Comparison of ENCODE assay signal across 1 cellular context in the genomic region with DNA sequence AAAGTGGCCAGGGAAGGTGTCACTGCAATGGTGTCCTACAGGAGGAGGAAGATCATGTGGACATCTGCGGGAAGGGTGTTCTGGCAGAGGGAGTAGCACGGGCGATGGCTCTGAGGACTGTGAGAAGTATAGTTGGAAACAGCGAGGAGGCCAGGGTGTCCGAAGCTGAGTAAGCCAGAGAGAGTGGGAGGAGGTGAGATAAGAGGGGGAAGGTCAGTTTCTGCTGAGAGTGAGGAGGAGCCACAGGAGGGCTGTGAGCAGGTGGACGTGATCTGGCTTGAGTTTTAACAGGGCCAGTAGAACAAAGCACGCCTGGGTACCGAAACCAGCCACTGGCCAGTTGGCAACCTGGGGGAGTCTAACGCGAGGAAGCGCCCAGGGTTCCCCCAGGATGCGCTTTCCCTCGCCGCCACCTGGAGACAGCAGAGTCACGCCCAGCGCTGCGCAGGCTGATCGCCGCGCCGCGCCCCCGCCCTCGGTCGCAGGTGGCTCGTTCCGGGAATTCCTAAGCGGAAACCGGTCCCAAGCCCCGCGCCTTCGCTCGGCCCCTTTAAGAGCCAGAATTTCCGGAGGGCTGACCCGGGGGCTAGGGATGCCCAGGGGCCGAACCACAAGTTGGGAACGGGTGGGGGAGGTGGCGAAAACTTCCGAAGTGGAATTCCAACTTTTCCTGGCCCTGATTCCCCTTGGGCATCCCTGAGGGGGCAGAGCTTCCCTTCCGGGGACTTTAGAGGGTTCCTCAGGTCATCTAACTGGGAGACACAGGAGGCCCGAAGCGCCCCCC.
TF ChIP-seq lines count a peak whose summit lies in the region.

No MANE protein-coding gene starts in this region.

TF ChIP-seq in K562, 482 proteins besides CTCF, POLR2A, EP300 and RAD21 (continued from another document):
- TF ChIP-seq, protein P1, sequence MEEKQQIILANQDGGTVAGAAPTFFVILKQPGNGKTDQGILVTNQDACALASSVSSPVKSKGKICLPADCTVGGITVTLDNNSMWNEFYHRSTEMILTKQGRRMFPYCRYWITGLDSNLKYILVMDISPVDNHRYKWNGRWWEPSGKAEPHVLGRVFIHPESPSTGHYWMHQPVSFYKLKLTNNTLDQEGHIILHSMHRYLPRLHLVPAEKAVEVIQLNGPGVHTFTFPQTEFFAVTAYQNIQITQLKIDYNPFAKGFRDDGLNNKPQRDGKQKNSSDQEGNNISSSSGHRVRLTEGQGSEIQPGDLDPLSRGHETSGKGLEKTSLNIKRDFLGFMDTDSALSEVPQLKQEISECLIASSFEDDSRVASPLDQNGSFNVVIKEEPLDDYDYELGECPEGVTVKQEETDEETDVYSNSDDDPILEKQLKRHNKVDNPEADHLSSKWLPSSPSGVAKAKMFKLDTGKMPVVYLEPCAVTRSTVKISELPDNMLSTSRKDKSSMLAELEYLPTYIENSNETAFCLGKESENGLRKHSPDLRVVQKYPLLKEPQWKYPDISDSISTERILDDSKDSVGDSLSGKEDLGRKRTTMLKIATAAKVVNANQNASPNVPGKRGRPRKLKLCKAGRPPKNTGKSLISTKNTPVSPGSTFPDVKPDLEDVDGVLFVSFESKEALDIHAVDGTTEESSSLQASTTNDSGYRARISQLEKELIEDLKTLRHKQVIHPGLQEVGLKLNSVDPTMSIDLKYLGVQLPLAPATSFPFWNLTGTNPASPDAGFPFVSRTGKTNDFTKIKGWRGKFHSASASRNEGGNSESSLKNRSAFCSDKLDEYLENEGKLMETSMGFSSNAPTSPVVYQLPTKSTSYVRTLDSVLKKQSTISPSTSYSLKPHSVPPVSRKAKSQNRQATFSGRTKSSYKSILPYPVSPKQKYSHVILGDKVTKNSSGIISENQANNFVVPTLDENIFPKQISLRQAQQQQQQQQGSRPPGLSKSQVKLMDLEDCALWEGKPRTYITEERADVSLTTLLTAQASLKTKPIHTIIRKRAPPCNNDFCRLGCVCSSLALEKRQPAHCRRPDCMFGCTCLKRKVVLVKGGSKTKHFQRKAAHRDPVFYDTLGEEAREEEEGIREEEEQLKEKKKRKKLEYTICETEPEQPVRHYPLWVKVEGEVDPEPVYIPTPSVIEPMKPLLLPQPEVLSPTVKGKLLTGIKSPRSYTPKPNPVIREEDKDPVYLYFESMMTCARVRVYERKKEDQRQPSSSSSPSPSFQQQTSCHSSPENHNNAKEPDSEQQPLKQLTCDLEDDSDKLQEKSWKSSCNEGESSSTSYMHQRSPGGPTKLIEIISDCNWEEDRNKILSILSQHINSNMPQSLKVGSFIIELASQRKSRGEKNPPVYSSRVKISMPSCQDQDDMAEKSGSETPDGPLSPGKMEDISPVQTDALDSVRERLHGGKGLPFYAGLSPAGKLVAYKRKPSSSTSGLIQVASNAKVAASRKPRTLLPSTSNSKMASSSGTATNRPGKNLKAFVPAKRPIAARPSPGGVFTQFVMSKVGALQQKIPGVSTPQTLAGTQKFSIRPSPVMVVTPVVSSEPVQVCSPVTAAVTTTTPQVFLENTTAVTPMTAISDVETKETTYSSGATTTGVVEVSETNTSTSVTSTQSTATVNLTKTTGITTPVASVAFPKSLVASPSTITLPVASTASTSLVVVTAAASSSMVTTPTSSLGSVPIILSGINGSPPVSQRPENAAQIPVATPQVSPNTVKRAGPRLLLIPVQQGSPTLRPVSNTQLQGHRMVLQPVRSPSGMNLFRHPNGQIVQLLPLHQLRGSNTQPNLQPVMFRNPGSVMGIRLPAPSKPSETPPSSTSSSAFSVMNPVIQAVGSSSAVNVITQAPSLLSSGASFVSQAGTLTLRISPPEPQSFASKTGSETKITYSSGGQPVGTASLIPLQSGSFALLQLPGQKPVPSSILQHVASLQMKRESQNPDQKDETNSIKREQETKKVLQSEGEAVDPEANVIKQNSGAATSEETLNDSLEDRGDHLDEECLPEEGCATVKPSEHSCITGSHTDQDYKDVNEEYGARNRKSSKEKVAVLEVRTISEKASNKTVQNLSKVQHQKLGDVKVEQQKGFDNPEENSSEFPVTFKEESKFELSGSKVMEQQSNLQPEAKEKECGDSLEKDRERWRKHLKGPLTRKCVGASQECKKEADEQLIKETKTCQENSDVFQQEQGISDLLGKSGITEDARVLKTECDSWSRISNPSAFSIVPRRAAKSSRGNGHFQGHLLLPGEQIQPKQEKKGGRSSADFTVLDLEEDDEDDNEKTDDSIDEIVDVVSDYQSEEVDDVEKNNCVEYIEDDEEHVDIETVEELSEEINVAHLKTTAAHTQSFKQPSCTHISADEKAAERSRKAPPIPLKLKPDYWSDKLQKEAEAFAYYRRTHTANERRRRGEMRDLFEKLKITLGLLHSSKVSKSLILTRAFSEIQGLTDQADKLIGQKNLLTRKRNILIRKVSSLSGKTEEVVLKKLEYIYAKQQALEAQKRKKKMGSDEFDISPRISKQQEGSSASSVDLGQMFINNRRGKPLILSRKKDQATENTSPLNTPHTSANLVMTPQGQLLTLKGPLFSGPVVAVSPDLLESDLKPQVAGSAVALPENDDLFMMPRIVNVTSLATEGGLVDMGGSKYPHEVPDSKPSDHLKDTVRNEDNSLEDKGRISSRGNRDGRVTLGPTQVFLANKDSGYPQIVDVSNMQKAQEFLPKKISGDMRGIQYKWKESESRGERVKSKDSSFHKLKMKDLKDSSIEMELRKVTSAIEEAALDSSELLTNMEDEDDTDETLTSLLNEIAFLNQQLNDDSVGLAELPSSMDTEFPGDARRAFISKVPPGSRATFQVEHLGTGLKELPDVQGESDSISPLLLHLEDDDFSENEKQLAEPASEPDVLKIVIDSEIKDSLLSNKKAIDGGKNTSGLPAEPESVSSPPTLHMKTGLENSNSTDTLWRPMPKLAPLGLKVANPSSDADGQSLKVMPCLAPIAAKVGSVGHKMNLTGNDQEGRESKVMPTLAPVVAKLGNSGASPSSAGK (IDR thresholded peaks at IDR 0.05), result peak; percentile 47
- TF ChIP-seq TARDBP (IDR thresholded peaks at IDR 0.05) (peak; percentile 26; the same call in 1 of the 2 replicates), BCL6 (CRISPR knock-in tag; IDR thresholded peaks at IDR 0.05) (no peak), MYC (IDR thresholded peaks at IDR 0.05; ENCODE audit: low read depth, low read length) (peak; percentile 84), MYC (CRISPR knock-in tag; IDR thresholded peaks at IDR 0.05; ENCODE audit: borderline replicate concordance, low read depth) (0 out of 2 replicates have a peak, but pooled peaks have one; percentile 34), SRSF1 (IDR thresholded peaks at IDR 0.05; ENCODE audit: low read depth, low read length) (no peak), HOXB6 (CRISPR knock-in tag; IDR thresholded peaks at IDR 0.05; ENCODE audit: borderline replicate concordance) (no peak), CBX8 (IDR thresholded peaks at IDR 0.05; ENCODE audit: borderline replicate concordance, extremely low read depth, low read depth, low read length, poor library complexity, severe bottlenecking) (no peak), XRCC5 (IDR thresholded peaks at IDR 0.05; ENCODE audit: low read depth, low read length) (0 out of 2 replicates have a peak, but pooled peaks have one; percentile 6), TBP (optimal IDR thresholded peaks at IDR 0.05; ENCODE audit: low read depth, low read length) (peak; percentile 26), CEBPG (CRISPR knock-in tag; IDR thresholded peaks at IDR 0.05) (no peak), CEBPG (tag; conservative IDR thresholded peaks at IDR 0.05 in 1 of 2, IDR thresholded peaks at IDR 0.05 in 1 of 2) (0 out of 4 replicates have a peak, but pooled peaks of 1 of the 2 experiments have one; percentile 30), CBX2 (IDR thresholded peaks at IDR 0.05; ENCODE audit: insufficient read depth, low read length, poor library complexity, severe bottlenecking) (no peak), ZNF3 (CRISPR knock-in tag; IDR thresholded peaks at IDR 0.05) (no peak), CREB1 (IDR thresholded peaks at IDR 0.05) (0 out of 2 replicates have a peak, but pooled peaks have one; percentile 17), CREB1 (CRISPR knock-in tag; IDR thresholded peaks at IDR 0.05) (no peak), NBN (IDR thresholded peaks at IDR 0.05; ENCODE audit: low read depth) (peak; percentile 90), FOXP1 (CRISPR knock-in tag; IDR thresholded peaks at IDR 0.05) (peak; percentile 20; the same call in 1 of the 2 replicates), ZNF274 (IDR thresholded peaks at IDR 0.05; ENCODE audit: borderline replicate concordance, low read depth, low read length) (peak; percentile 51; the same call in 1 of the 2 replicates), NFE2 (IDR thresholded peaks at IDR 0.05; ENCODE audit: low read depth) (peak; percentile 40; the same call in 1 of the 2 replicates), TAF7 (tag; IDR thresholded peaks at IDR 0.05) (0 out of 2 replicates have a peak, but pooled peaks have one; percentile 35), ZNF408 (CRISPR knock-in tag; IDR thresholded peaks at IDR 0.05; ENCODE audit: low read depth) (no peak), MTA2 (IDR thresholded peaks at IDR 0.05; ENCODE audit: low read depth) (peak; percentile 12), XRCC4 (IDR thresholded peaks at IDR 0.05; ENCODE audit: extremely low read depth, insufficient read depth, insufficient read length) (no peak), CBX5 (IDR thresholded peaks at IDR 0.05; ENCODE audit: borderline replicate concordance, low read depth) (peak; percentile 60), BHLHE40 (IDR thresholded peaks at IDR 0.05; ENCODE audit: low read length) (peak; percentile 37; the same call in 1 of the 2 replicates), KAT7 (CRISPR knock-in tag; IDR thresholded peaks at IDR 0.05; ENCODE audit: borderline replicate concordance) (peak; percentile 14; the same call in 1 of the 2 replicates), NONO (IDR thresholded peaks at IDR 0.05; ENCODE audit: low read depth in 2 of 2, low read length in 1 of 2) (no peak), DMBX1 (CRISPR knock-in tag; IDR thresholded peaks at IDR 0.05; ENCODE audit: borderline replicate concordance) (peak; percentile 60; the same call in 1 of the 2 replicates)
- TF ChIP-seq, protein P2, sequence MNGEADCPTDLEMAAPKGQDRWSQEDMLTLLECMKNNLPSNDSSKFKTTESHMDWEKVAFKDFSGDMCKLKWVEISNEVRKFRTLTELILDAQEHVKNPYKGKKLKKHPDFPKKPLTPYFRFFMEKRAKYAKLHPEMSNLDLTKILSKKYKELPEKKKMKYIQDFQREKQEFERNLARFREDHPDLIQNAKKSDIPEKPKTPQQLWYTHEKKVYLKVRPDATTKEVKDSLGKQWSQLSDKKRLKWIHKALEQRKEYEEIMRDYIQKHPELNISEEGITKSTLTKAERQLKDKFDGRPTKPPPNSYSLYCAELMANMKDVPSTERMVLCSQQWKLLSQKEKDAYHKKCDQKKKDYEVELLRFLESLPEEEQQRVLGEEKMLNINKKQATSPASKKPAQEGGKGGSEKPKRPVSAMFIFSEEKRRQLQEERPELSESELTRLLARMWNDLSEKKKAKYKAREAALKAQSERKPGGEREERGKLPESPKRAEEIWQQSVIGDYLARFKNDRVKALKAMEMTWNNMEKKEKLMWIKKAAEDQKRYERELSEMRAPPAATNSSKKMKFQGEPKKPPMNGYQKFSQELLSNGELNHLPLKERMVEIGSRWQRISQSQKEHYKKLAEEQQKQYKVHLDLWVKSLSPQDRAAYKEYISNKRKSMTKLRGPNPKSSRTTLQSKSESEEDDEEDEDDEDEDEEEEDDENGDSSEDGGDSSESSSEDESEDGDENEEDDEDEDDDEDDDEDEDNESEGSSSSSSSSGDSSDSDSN (IDR thresholded peaks at IDR 0.05; ENCODE audit: borderline replicate concordance in 1 of 2, low read depth in 2 of 2, low read length in 2 of 2), result peak in 1 of 2 experiments; percentile 19; a peak in 2 of 4 replicates
- TF ChIP-seq, protein P3, sequence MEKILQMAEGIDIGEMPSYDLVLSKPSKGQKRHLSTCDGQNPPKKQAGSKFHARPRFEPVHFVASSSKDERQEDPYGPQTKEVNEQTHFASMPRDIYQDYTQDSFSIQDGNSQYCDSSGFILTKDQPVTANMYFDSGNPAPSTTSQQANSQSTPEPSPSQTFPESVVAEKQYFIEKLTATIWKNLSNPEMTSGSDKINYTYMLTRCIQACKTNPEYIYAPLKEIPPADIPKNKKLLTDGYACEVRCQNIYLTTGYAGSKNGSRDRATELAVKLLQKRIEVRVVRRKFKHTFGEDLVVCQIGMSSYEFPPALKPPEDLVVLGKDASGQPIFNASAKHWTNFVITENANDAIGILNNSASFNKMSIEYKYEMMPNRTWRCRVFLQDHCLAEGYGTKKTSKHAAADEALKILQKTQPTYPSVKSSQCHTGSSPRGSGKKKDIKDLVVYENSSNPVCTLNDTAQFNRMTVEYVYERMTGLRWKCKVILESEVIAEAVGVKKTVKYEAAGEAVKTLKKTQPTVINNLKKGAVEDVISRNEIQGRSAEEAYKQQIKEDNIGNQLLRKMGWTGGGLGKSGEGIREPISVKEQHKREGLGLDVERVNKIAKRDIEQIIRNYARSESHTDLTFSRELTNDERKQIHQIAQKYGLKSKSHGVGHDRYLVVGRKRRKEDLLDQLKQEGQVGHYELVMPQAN (IDR thresholded peaks at IDR 0.05; ENCODE audit: borderline replicate concordance), result no peak
- TF ChIP-seq, protein P4, sequence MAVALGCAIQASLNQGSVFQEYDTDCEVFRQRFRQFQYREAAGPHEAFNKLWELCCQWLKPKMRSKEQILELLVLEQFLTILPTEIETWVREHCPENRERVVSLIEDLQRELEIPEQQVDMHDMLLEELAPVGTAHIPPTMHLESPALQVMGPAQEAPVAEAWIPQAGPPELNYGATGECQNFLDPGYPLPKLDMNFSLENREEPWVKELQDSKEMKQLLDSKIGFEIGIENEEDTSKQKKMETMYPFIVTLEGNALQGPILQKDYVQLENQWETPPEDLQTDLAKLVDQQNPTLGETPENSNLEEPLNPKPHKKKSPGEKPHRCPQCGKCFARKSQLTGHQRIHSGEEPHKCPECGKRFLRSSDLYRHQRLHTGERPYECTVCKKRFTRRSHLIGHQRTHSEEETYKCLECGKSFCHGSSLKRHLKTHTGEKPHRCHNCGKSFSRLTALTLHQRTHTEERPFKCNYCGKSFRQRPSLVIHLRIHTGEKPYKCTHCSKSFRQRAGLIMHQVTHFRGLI (CRISPR knock-in tag; IDR thresholded peaks at IDR 0.05), result no peak
- TF ChIP-seq, protein P5, sequence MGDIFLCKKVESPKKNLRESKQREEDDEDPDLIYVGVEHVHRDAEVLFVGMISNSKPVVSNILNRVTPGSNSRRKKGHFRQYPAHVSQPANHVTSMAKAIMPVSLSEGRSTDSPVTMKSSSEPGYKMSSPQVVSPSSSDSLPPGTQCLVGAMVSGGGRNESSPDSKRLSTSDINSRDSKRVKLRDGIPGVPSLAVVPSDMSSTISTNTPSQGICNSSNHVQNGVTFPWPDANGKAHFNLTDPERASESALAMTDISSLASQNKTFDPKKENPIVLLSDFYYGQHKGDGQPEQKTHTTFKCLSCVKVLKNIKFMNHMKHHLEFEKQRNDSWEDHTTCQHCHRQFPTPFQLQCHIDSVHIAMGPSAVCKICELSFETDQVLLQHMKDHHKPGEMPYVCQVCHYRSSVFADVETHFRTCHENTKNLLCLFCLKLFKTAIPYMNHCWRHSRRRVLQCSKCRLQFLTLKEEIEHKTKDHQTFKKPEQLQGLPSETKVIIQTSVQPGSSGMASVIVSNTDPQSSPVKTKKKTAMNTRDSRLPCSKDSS (IDR thresholded peaks at IDR 0.05; ENCODE audit: low read depth, partially characterized antibody), result no peak
- TF ChIP-seq, protein P6, sequence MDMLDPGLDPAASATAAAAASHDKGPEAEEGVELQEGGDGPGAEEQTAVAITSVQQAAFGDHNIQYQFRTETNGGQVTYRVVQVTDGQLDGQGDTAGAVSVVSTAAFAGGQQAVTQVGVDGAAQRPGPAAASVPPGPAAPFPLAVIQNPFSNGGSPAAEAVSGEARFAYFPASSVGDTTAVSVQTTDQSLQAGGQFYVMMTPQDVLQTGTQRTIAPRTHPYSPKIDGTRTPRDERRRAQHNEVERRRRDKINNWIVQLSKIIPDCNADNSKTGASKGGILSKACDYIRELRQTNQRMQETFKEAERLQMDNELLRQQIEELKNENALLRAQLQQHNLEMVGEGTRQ (CRISPR knock-in tag; IDR thresholded peaks at IDR 0.05), result no peak; the same call in 1 of the 2 replicates
